Comparison of ENCODE assay signal across 20 cellular contexts in genomic region chr12:108424816-108425215, GRCh38.
"Had no signal": no experiment of that assay in that cellular context is flagged by ENCODE, and none has a peak within 500 bp of the region (broad histone marks: within the 10 kb centered on the region; RNA-seq: fewer than 3 reads in every experiment).

No MANE protein-coding gene starts in this region.

- DNase-seq: IMR-90, Karpas-422, KG1, MV-4-11, NCI-H1048, NCI-H1105, NCI-H2029, NCI-H2081 treated with DMSO at 0.1 percent for 48 hours, NCI-H2171, NCI-H226, NCI-H446, NCI-H510A, NCI-H774, Right ventricle myocardium superior, RPMI8226, SIG-M5 had no signal

- FAIRE-seq: HepG2, RCC 7860 had no signal

- H3K4me1 ChIP-seq: SJSA1 had no signal

- H3K27ac ChIP-seq: SJSA1, SK-N-MC had no signal

- H3K4me3 ChIP-seq: SJSA1, SK-N-MC had no signal

- H3K27me3 ChIP-seq: SJSA1 had no signal

- H3K9me3 ChIP-seq: SJSA1 had no signal

- H3K36me3 ChIP-seq: SJSA1 had no signal
